Comparison of ENCODE assay signal across 16 cellular contexts in genomic region chr20:17844133-17844429, GRCh38.
DNase-seq lines count a peak whose midpoint lies in the region; ATAC-seq, FAIRE-seq and TF ChIP-seq lines count a peak whose summit lies in the region.
"Had no signal": no experiment of that assay in that cellular context is flagged by ENCODE, and none has a peak within 500 bp of the region (broad histone marks: within the 10 kb centered on the region; RNA-seq: fewer than 3 reads in every experiment).

No MANE protein-coding gene starts in this region.

- DNase-seq in CD8-positive, alpha-beta memory T cell, result no peak
- DNase-seq in RWPE1 (ENCODE audit: low spot score) (no peak), esophagus muscularis mucosa (ENCODE audit: extremely low spot score) (no peak), urothelium cell line (ENCODE audit: low spot score) (no peak), T-cell (no peak)
- DNase-seq: activated CD4-positive, CD25-positive, alpha-beta regulatory T cell treated with anti-CD3 and anti-CD28 coated beads, Interleukin-2, amount 50 U/mL, for 72 hours; activated T-cell treated with anti-CD3 and anti-CD28 coated beads, Interleukin-2, amount 50 U/mL, for 1 hour; Kasumi-1; NCI-H1436; NCI-H510A; OCI-M1 had no signal

- TF ChIP-seq POLR2A in esophagus muscularis mucosa (IDR thresholded peaks at IDR 0.05; ENCODE audit: low read depth), result no peak

- TF ChIP-seq EP300 in esophagus muscularis mucosa (IDR thresholded peaks at IDR 0.05), result no peak

- H3K27ac Mint-ChIP-seq in CD8-positive, alpha-beta memory T cell, result peak overlapping the region in 6 of 8 donors; percentile 6 to 83 (median 60)
- H3K27ac Mint-ChIP-seq in T-cell, result peak overlapping the region in 1 of 2 donors; percentile 62
- H3K27ac Mint-ChIP-seq: CD4-positive, CD25-positive, alpha-beta regulatory T cell had no signal

- H3K36me3 ChIP-seq in CD8-positive, alpha-beta memory T cell (ENCODE audit: insufficient read depth, low read length), result no peaks in the 10 kb centered on the region
- H3K36me3 ChIP-seq in esophagus muscularis mucosa (no peaks in the 10 kb centered on the region), skeletal muscle satellite cell (ENCODE audit: insufficient read depth, low read length) (no peaks in the 10 kb centered on the region)
- H3K36me3 ChIP-seq: neutrophil had no signal

- no peaks in the 10 kb centered on the region for H3K27me3 ChIP-seq in CD8-positive, alpha-beta memory T cell (ENCODE audit: insufficient read depth, low read length, poor library complexity, severe bottlenecking)
- no peaks in the 10 kb centered on the region for H3K27me3 ChIP-seq in esophagus muscularis mucosa
- no peaks in the 10 kb centered on the region for H3K27me3 ChIP-seq in skeletal muscle satellite cell (ENCODE audit: control insufficient read depth, insufficient read depth, low read length)

- CTCF ChIA-PET in CD8-positive, alpha-beta memory T cell (lab: Charles Lee), result no interaction called here
- CTCF ChIA-PET in RWPE1 (lab: Yijun Ruan, JAX), result interaction anchor here (0.7 kb wide), 1 partner anchor 164 kb away, joined by 3 read pairs; no protein-coding TSS in a partner anchor
- CTCF ChIA-PET in T-cell (lab: Charles Lee), result no interaction called here

- intact Hi-C loops in esophagus muscularis mucosa (cut with DNase I), result no loop called here

- H3K9me3 Mint-ChIP-seq in CD8-positive, alpha-beta memory T cell, result no peaks in the 10 kb centered on the region
- H3K9me3 Mint-ChIP-seq in T-cell, result no peaks in the 10 kb centered on the region

- TF ChIP-seq CTCF in RWPE1 (conservative IDR thresholded peaks at IDR 0.05; ENCODE audit: low read depth), result no peak
- TF ChIP-seq CTCF in esophagus muscularis mucosa (IDR thresholded peaks at IDR 0.05), result no peak

- H3K27ac ChIP-seq in CD8-positive, alpha-beta memory T cell (ENCODE audit: low read depth, low read length), result no peak overlapping the region
- peak overlapping the region; percentile 89 for H3K27ac ChIP-seq in RWPE1
- peak overlapping the region; percentile 81 to 88 (median 86) for H3K27ac ChIP-seq in esophagus muscularis mucosa (replicated peaks in 1 of 4)
- H3K27ac ChIP-seq: neutrophil had no signal

- peak overlapping the region; percentile 30 for H3K9ac ChIP-seq in skeletal muscle satellite cell (ENCODE audit: low read depth, low read length)

- H3K4me1 ChIP-seq in CD8-positive, alpha-beta memory T cell (ENCODE audit: insufficient read depth, low read length), result no peaks in the 10 kb centered on the region
- H3K4me1 ChIP-seq in esophagus muscularis mucosa (peaks cover 14 to 46% (median 40%) of the 10 kb centered on the region in 4 donors), skeletal muscle satellite cell (ENCODE audit: control insufficient read depth, insufficient read depth, low read length) (peaks cover 45% of the 10 kb centered on the region)

- 100% methylated on average over 1 of the region's 1 CpG for WGBS in esophagus muscularis mucosa

- no peaks in the 10 kb centered on the region for H3K9me3 ChIP-seq in CD8-positive, alpha-beta memory T cell (ENCODE audit: low read length)
- H3K9me3 ChIP-seq in esophagus muscularis mucosa, result no peaks in the 10 kb centered on the region
- H3K9me3 ChIP-seq in skeletal muscle satellite cell (replicated peaks; ENCODE audit: low read length), result no peaks in the 10 kb centered on the region
- H3K9me3 ChIP-seq: neutrophil had no signal

- ATAC-seq in GM21723 (IDR thresholded peaks at IDR 0.05; ENCODE audit: unreplicated experiment), result no peak
- no peak for ATAC-seq in T-cell (replicated peaks in 1 of 4)

- no peaks in the 10 kb centered on the region for H3K36me3 Mint-ChIP-seq in CD8-positive, alpha-beta memory T cell
- no peaks in the 10 kb centered on the region for H3K36me3 Mint-ChIP-seq in T-cell
- H3K36me3 Mint-ChIP-seq: CD4-positive, CD25-positive, alpha-beta regulatory T cell had no signal

- H3K4me2 ChIP-seq in skeletal muscle satellite cell (ENCODE audit: low read length), result peak overlapping the region; percentile 65

- peaks cover 25 to 46% (median 37%) of the 10 kb centered on the region in 3 donors for H3K4me1 Mint-ChIP-seq in CD8-positive, alpha-beta memory T cell
- H3K4me1 Mint-ChIP-seq in T-cell, result peaks cover 13 to 53% (median 21%) of the 10 kb centered on the region in 3 donors

- FAIRE-seq in urothelium cell line (lab: Jason Lieb, UNC), result no peak
- FAIRE-seq: colon had no signal

- H3K4me3 Mint-ChIP-seq in CD8-positive, alpha-beta memory T cell, result peak overlapping the region in 3 of 7 donors; percentile 28 to 34 (median 33)
- H3K4me3 Mint-ChIP-seq in T-cell, result no peak overlapping the region
- H3K4me3 Mint-ChIP-seq: CD4-positive, CD25-positive, alpha-beta regulatory T cell had no signal

- POLR2A ChIA-PET in CD8-positive, alpha-beta memory T cell (lab: Charles Lee), result no interaction called here
- POLR2A ChIA-PET in RWPE1 (lab: Yijun Ruan, JAX; ENCODE audit: low non-redundant PET) (no interaction called here), T-cell (lab: Charles Lee) (no interaction called here)

- H3K27me3 Mint-ChIP-seq in CD8-positive, alpha-beta memory T cell, result peaks cover 9% of the 10 kb centered on the region in 2 donors
- peaks cover 0 to 4% of the 10 kb centered on the region in 2 donors for H3K27me3 Mint-ChIP-seq in T-cell

- H3K4me3 ChIP-seq in CD8-positive, alpha-beta memory T cell (ENCODE audit: low read length), result no peak overlapping the region
- no peak overlapping the region for H3K4me3 ChIP-seq in esophagus muscularis mucosa
- no peak overlapping the region for H3K4me3 ChIP-seq in skeletal muscle satellite cell (ENCODE audit: low read length)
